Comparison of ENCODE assay signal across 22 cellular contexts in genomic region chr6:20169786-20170185, GRCh38. TPM values are rescaled to one million over a fixed set of nuclear protein-coding genes. Genes with fewer than 3 reads are reported as not detected.
DNase-seq lines count a peak whose midpoint lies in the region; ATAC-seq lines count a peak whose summit lies in the region.
"Had no signal": no experiment of that assay in that cellular context is flagged by ENCODE, and none has a peak within 500 bp of the region (broad histone marks: within the 10 kb centered on the region; RNA-seq: fewer than 3 reads in every experiment).

No MANE protein-coding gene starts in this region.

- WGBS in mesenchymal stem cell = 93% methylated on average over 2 of the region's 2 CpGs

- no peak overlapping the region for H2AFZ ChIP-seq in mesenchymal stem cell (ENCODE audit: low read depth, low read length)

- intact Hi-C loops in left ventricle myocardium superior (cut with micrococcal nuclease) = no loop called here

- peak; percentile 32 for DNase-seq in SKM-1 (lab: John Stamatoyannopoulos, UW; ENCODE audit: unreplicated experiment)
- DNase-seq in SKM-1 treated with dmso at 0.1 percent for 144 hours (lab: John Stamatoyannopoulos, UW; ENCODE audit: unreplicated experiment) = no peak
- DNase-seq in adipocyte (ENCODE audit: low read depth) = no peak
- DNase-seq in left ventricle myocardium superior = no peak
- no peak for DNase-seq in KBM-7
- no peak for DNase-seq in NCI-H69 (lab: John Stamatoyannopoulos, UW)
- no peak for DNase-seq in mesenchymal stem cell
- DNase-seq: activated CD4-positive, alpha-beta T cell treated with anti-CD3 and anti-CD28 coated beads for 1 hour; activated gamma-delta T cell; activated T-cell treated with anti-CD3 and anti-CD28 coated beads, Interleukin-2, amount 50 U/mL, for 1 hour; DMS53; GOT3; hypothalamus; NCI-H1105 treated with DMSO at 0.1 percent for 48 hours; NCI-H2029 treated with DMSO at 0.1 percent for 48 hours; pancreas; PC-3; SHP77; stomach; T-helper 1 cell; upper lobe of left lung had no signal

- in situ Hi-C loops in KBM-7 (cut with MboI; ENCODE audit: low pct_unique_long_range_greater_than_20kb, low sequenced_read_pairs) = no loop called here

- H2AK5ac ChIP-seq in mesenchymal stem cell (ENCODE audit: low read length, severe bottlenecking) = no peak overlapping the region

- no peak overlapping the region for H3K9ac ChIP-seq in adipocyte (ENCODE audit: low read length)
- peak overlapping the region in 1 of 5 donors; percentile 5 for H3K9ac ChIP-seq in subcutaneous abdominal adipose tissue (ENCODE audit: low read length in 5 of 5)
- H3K9ac ChIP-seq in mesenchymal stem cell (ENCODE audit: low read length) = no peak overlapping the region

- H4K91ac ChIP-seq in mesenchymal stem cell (ENCODE audit: low read length) = no peak overlapping the region

- H3K4ac ChIP-seq in mesenchymal stem cell (ENCODE audit: low read depth in 1 of 2, low read length in 2 of 2) = no peak overlapping the region

- H3K79me1 ChIP-seq in mesenchymal stem cell (replicated peaks; ENCODE audit: low read length, poor library complexity, severe bottlenecking) = no peaks in the 10 kb centered on the region

- no peak overlapping the region for H2BK12ac ChIP-seq in mesenchymal stem cell (ENCODE audit: low read length in 2 of 2)

- H3K23ac ChIP-seq in mesenchymal stem cell (ENCODE audit: low read length in 2 of 2) = no peak overlapping the region

- no peak overlapping the region for H2BK5ac ChIP-seq in mesenchymal stem cell (ENCODE audit: low read depth, low read length, poor library complexity, severe bottlenecking)

- H3K36me3 ChIP-seq in adipocyte (ENCODE audit: control insufficient read depth, insufficient read depth, low read length, severe bottlenecking) = no peaks in the 10 kb centered on the region
- no peaks in the 10 kb centered on the region for H3K36me3 ChIP-seq in subcutaneous abdominal adipose tissue (ENCODE audit: control insufficient read depth in 5 of 5, insufficient read depth in 5 of 5, low read length in 5 of 5)
- H3K36me3 ChIP-seq in mesenchymal stem cell (ENCODE audit: control insufficient read depth in 1 of 2, insufficient read depth in 2 of 2, low read depth in 1 of 2, low read length in 2 of 2) = no peaks in the 10 kb centered on the region
- H3K36me3 ChIP-seq: pancreas, upper lobe of left lung had no signal

- H2BK15ac ChIP-seq in mesenchymal stem cell (ENCODE audit: low read depth, poor library complexity, severe bottlenecking) = no peak overlapping the region

- H3K27me3 ChIP-seq in adipocyte (replicated peaks; ENCODE audit: control insufficient read depth, insufficient read depth, low read length) (no peaks in the 10 kb centered on the region), subcutaneous abdominal adipose tissue (ENCODE audit: control insufficient read depth in 5 of 5, insufficient read depth in 4 of 5, low read length in 5 of 5) (no peaks in the 10 kb centered on the region), mesenchymal stem cell (ENCODE audit: control insufficient read depth in 1 of 2, insufficient read depth in 1 of 2, low read length in 2 of 2) (no peaks in the 10 kb centered on the region)
- H3K27me3 ChIP-seq: pancreas, stomach, upper lobe of left lung had no signal

- no peak overlapping the region for H3K14ac ChIP-seq in mesenchymal stem cell (ENCODE audit: low read length in 2 of 2)

- no peak overlapping the region for H4K8ac ChIP-seq in mesenchymal stem cell (ENCODE audit: low read length)

- no peaks in the 10 kb centered on the region for H3K9me3 ChIP-seq in adipocyte (ENCODE audit: control insufficient read depth, low read length)
- no peaks in the 10 kb centered on the region for H3K9me3 ChIP-seq in subcutaneous abdominal adipose tissue (ENCODE audit: control insufficient read depth in 5 of 5, low read length in 5 of 5)
- no peaks in the 10 kb centered on the region for H3K9me3 ChIP-seq in mesenchymal stem cell (ENCODE audit: control insufficient read depth, low read length)
- H3K9me3 ChIP-seq: pancreas, stomach, upper lobe of left lung had no signal

- peak overlapping the region; percentile 92 for H3K27ac ChIP-seq in subcutaneous abdominal adipose tissue (ENCODE audit: low read depth, low read length)
- no peak overlapping the region for H3K27ac ChIP-seq in mesenchymal stem cell (ENCODE audit: low read length, poor library complexity, severe bottlenecking)
- H3K27ac ChIP-seq: pancreas had no signal

- H3K4me3 ChIP-seq in adipocyte (ENCODE audit: low read length) (peak overlapping the region; percentile 62), subcutaneous abdominal adipose tissue (ENCODE audit: low read depth in 1 of 5, low read length in 5 of 5) (peak overlapping the region in 4 of 5 donors; percentile 14 to 51 (median 24)), mesenchymal stem cell (ENCODE audit: insufficient read depth in 1 of 2, low read depth in 1 of 2, low read length in 2 of 2) (no peak overlapping the region)
- H3K4me3 ChIP-seq: pancreas, stomach, upper lobe of left lung had no signal

- ATAC-seq in left ventricle myocardium superior = peak; percentile 32
- ATAC-seq: PC-3 had no signal

- H3K18ac ChIP-seq in mesenchymal stem cell (ENCODE audit: low read depth in 1 of 2, low read length in 2 of 2) = no peak overlapping the region

- H3K4me2 ChIP-seq in mesenchymal stem cell (ENCODE audit: low read length, poor library complexity, severe bottlenecking) = no peak overlapping the region

- H3K4me1 ChIP-seq in adipocyte (ENCODE audit: control insufficient read depth, insufficient read depth, low read length) (peaks cover 18% of the 10 kb centered on the region), subcutaneous abdominal adipose tissue (ENCODE audit: control insufficient read depth in 5 of 5, insufficient read depth in 5 of 5, low read length in 5 of 5) (peaks cover 0 to 35% (median 25%) of the 10 kb centered on the region in 5 donors), mesenchymal stem cell (ENCODE audit: control insufficient read depth, insufficient read depth, low read depth, low read length) (no peaks in the 10 kb centered on the region)
- H3K4me1 ChIP-seq: pancreas had no signal

- H2BK120ac ChIP-seq in mesenchymal stem cell (ENCODE audit: low read depth, low read length) = no peak overlapping the region

RNA-seq across cellular contexts. Expression of gene MBOAT1, which starts 42.5 kb away (rescaled TPM):
- 5.0 TPM for total RNA-seq in left ventricle myocardium superior
- 2.7 TPM for polyA plus RNA-seq in mesenchymal stem cell (2013, experiment 1 of 2)
- 2.9 TPM for polyA plus RNA-seq in mesenchymal stem cell (2013, experiment 2 of 2)

Comparison
In these comparisons a context has a peak if more than half of its experiments do, and no peak if none do; other contexts are left out.
1. H3K4me3 ChIP-seq: peak in adipocyte (single experiment) and subcutaneous abdominal adipose tissue (4 of 5); none in mesenchymal stem cell (0 of 2).